ENCODE assay signal across 11 cellular contexts in genomic region chr10:30186371-30186875, GRCh38.
A peak's percentile ranks its signal among the peaks of the same experiment; 100 is the strongest.
DNase-seq lines count a peak whose midpoint lies in the region; ATAC-seq and TF ChIP-seq lines count a peak whose summit lies in the region.
"Had no signal": no experiment of that assay in that cellular context is flagged by ENCODE, and none has a peak within 500 bp of the region (broad histone marks: within the 10 kb centered on the region; RNA-seq: fewer than 3 reads in every experiment).

No MANE protein-coding gene starts in this region.

- no peak for TF ChIP-seq EP300 in sigmoid colon (IDR thresholded peaks at IDR 0.05)

- peak overlapping the region; percentile 61 for H3K4me2 ChIP-seq in OCI-LY3 (ENCODE audit: low read length)

- H3K27ac ChIP-seq in OCI-LY3 (ENCODE audit: low read length): no peak overlapping the region
- H3K27ac ChIP-seq in sigmoid colon: peak overlapping the region; percentile 51 to 65 (median 60)

- TF ChIP-seq POLR2A in sigmoid colon (IDR thresholded peaks at IDR 0.05): no peak

- H3K9me3 ChIP-seq in OCI-LY3 (ENCODE audit: insufficient read depth, low read length): no peaks in the 10 kb centered on the region
- H3K9me3 ChIP-seq in sigmoid colon: no peaks in the 10 kb centered on the region

- DNase-seq in GM12865 (ENCODE audit: low read depth): peak; percentile 47
- DNase-seq in fibroblast of mammary gland (ENCODE audit: low read depth): peak; percentile 21
- no peak for DNase-seq in sigmoid colon
- no peak for DNase-seq in cerebellar cortex (ENCODE audit: low spot score)
- no peak for DNase-seq in NCI-H2227 (lab: John Stamatoyannopoulos, UW; ENCODE audit: unreplicated experiment)
- DNase-seq in C1 segment of cervical spinal cord (lab: John Stamatoyannopoulos, UW): no peak
- DNase-seq: NCI-H2227 treated with DMSO at 0.1 percent for 48 hours had no signal

- intact Hi-C loops in sigmoid colon (cut with DNase I): loop anchor here (5.0 to 10.0 kb wide), 2 partner anchors 132 to 161 kb away; partner anchors contain the start of genes JCAD and MTPAP

- H3K9ac ChIP-seq in OCI-LY3 (ENCODE audit: low read length): 0 out of 2 replicates have a peak overlapping the region, but pooled peaks have one; percentile 13

- WGBS in sigmoid colon, 2 donors: 18 to 50% methylated on average over 10 of the region's 10 CpGs

- H3K36me3 ChIP-seq in OCI-LY3 (replicated peaks; ENCODE audit: low read depth, low read length) (no peaks in the 10 kb centered on the region), sigmoid colon (no peaks in the 10 kb centered on the region)

- TF ChIP-seq CTCF in GM12865 (IDR thresholded peaks at IDR 0.05; ENCODE audit: insufficient read depth, low read depth, low read length, missing control alignments) (no peak), OCI-LY3 (IDR thresholded peaks at IDR 0.05; ENCODE audit: low read depth, low read length) (peak; percentile 14; the same call in 1 of the 2 replicates), fibroblast of mammary gland (conservative IDR thresholded peaks at IDR 0.05; ENCODE audit: control insufficient read depth, insufficient read depth, low read depth, low read length) (peak; percentile 38), sigmoid colon (IDR thresholded peaks at IDR 0.05) (no peak)

- H3K79me2 ChIP-seq in OCI-LY3 (ENCODE audit: low read length): no peaks in the 10 kb centered on the region

- H3K27me3 ChIP-seq in OCI-LY3 (ENCODE audit: low read depth, low read length): no peaks in the 10 kb centered on the region
- H3K27me3 ChIP-seq in sigmoid colon: no peaks in the 10 kb centered on the region

- H3K4me3 ChIP-seq in GM12865 (ENCODE audit: low read depth, low read length) (peak overlapping the region; percentile 42), OCI-LY3 (ENCODE audit: low read length) (peak overlapping the region; percentile 61), fibroblast of mammary gland (ENCODE audit: control insufficient read depth, low read depth, low read length) (no peak overlapping the region), sigmoid colon (peak overlapping the region in 2 of 4 donors; percentile 1 to 19)
- H3K4me3 ChIP-seq: skin epidermis had no signal

- peak overlapping the region; percentile 79 for H2AFZ ChIP-seq in OCI-LY3 (ENCODE audit: low read depth, low read length)

- H3K4me1 ChIP-seq in OCI-LY3 (ENCODE audit: low read length) (no peaks in the 10 kb centered on the region), sigmoid colon (peaks cover 0 to 82% (median 70%) of the 10 kb centered on the region in 4 donors)

- no peak for ATAC-seq in GM21786 (IDR thresholded peaks at IDR 0.05; ENCODE audit: unreplicated experiment)
- ATAC-seq: activated naive CD4-positive, alpha-beta T cell treated with anti-CD3 and anti-CD28 coated beads, Interleukin-2, amount 50 U/mL, for 72 hours had no signal

- no peaks in the 10 kb centered on the region for H4K20me1 ChIP-seq in OCI-LY3 (ENCODE audit: insufficient read depth, low read length)

Comparison
In these comparisons a context has a peak if more than half of its experiments do, and no peak if none do; other contexts are left out.
1. DNase-seq: peak in GM12865 (single experiment) and fibroblast of mammary gland (single experiment); none in sigmoid colon (single experiment), cerebellar cortex (single experiment), NCI-H2227 (single experiment) and C1 segment of cervical spinal cord (0 of 14).
2. CTCF ChIP-seq: peak in OCI-LY3 (single experiment) and fibroblast of mammary gland (single experiment); none in GM12865 (single experiment) and sigmoid colon (0 of 4).